In genomic region chr7:151060416-151061234, GRCh38 we compare ENCODE assay signal across 7 cellular contexts. TPM values are rescaled to one million over a fixed set of nuclear protein-coding genes. Genes with fewer than 3 reads are reported as not detected.
DNase-seq lines count a peak whose midpoint lies in the region; ATAC-seq and TF ChIP-seq lines count a peak whose summit lies in the region.

No MANE protein-coding gene starts in this region.

- peak overlapping the region; percentile 56 for H4K91ac ChIP-seq in IMR-90 (ENCODE audit: insufficient read depth, low read depth, low read length)

- H4K20me1 ChIP-seq in DOHH2 (ENCODE audit: control insufficient read depth, insufficient read depth, low read depth, low read length) (peaks cover 7% of the 10 kb centered on the region; the same call in 1 of the 2 replicates), IMR-90 (ENCODE audit: insufficient read depth, low read length) (peaks cover 32% of the 10 kb centered on the region)

- H3K4me3 ChIP-seq in DOHH2 (ENCODE audit: low read length) (peak overlapping the region; percentile 89), IMR-90 (ENCODE audit: insufficient read depth, low read depth, low read length) (peak overlapping the region; percentile 94), gastrocnemius medialis (peak overlapping the region; percentile 71 to 92 (median 86))

- H2AFZ ChIP-seq in IMR-90 (replicated peaks; ENCODE audit: low read length, poor library complexity): peak overlapping the region; percentile 95

- peak overlapping the region; percentile 100 for H2AK9ac ChIP-seq in IMR-90 (replicated peaks; ENCODE audit: low read depth, low read length, poor library complexity)

- H3F3A ChIP-seq in DOHH2 (ENCODE audit: control insufficient read depth, insufficient read depth): peaks cover 7% of the 10 kb centered on the region

- no peak for ATAC-seq in IMR-90 (ENCODE audit: low read depth)
- ATAC-seq in gastrocnemius medialis: no peak
- ATAC-seq in HG02840 (IDR thresholded peaks at IDR 0.05; ENCODE audit: low FRiP score, unreplicated experiment): no peak

- POLR2A ChIA-PET in IMR-90 (lab: Charles Lee; ENCODE audit: unreplicated experiment): interaction anchor here (0.6 kb wide), 1 partner anchor 17 kb away, joined by 5 read pairs; no protein-coding TSS in a partner anchor

- H3K79me1 ChIP-seq in IMR-90 (ENCODE audit: low read depth in 1 of 2, low read length in 2 of 2): peaks cover 28 to 73% of the 10 kb centered on the region in 2 experiments

- H2AK5ac ChIP-seq in IMR-90 (ENCODE audit: low read depth, low read length): peak overlapping the region; percentile 96

- CTCF ChIA-PET in IMR-90 (lab: Yijun Ruan, JAX): no interaction called here

- H3K56ac ChIP-seq in IMR-90 (ENCODE audit: extremely low read depth, insufficient read depth, low read length): peak overlapping the region; percentile 87

- peak overlapping the region; percentile 97 for H3K4me2 ChIP-seq in DOHH2 (ENCODE audit: low read length)
- H3K4me2 ChIP-seq in IMR-90 (ENCODE audit: low read depth, low read length): peak overlapping the region; percentile 99

- peak overlapping the region; percentile 89 for H3K4ac ChIP-seq in IMR-90 (ENCODE audit: low read depth, low read length)

- 0 out of 3 replicates have a peak overlapping the region, but pooled peaks have one; percentile 15 for H2BK15ac ChIP-seq in IMR-90 (ENCODE audit: low read depth, low read length)

- H3K27me3 ChIP-seq in DOHH2 (ENCODE audit: control insufficient read depth, low read length): no peaks in the 10 kb centered on the region
- H3K27me3 ChIP-seq in IMR-90 (ENCODE audit: control insufficient read depth, insufficient read depth, low read length): no peaks in the 10 kb centered on the region
- no peaks in the 10 kb centered on the region for H3K27me3 ChIP-seq in gastrocnemius medialis

- peak overlapping the region; percentile 84 for H3K9ac ChIP-seq in IMR-90 (ENCODE audit: low read depth, low read length)

- peaks cover 12% of the 10 kb centered on the region; the same call in 1 of the 2 replicates for H3K9me1 ChIP-seq in IMR-90 (ENCODE audit: insufficient read depth, low read length)

- H2BK5ac ChIP-seq in IMR-90 (ENCODE audit: low read depth, low read length, poor library complexity, severe bottlenecking): peak overlapping the region; percentile 95

- H3K9me3 ChIP-seq in DOHH2 (ENCODE audit: control insufficient read depth, insufficient read depth, low read length) (no peaks in the 10 kb centered on the region), IMR-90 (ENCODE audit: control insufficient read depth, insufficient read depth, low read length) (no peaks in the 10 kb centered on the region), gastrocnemius medialis (no peaks in the 10 kb centered on the region)

- H2BK20ac ChIP-seq in IMR-90 (ENCODE audit: low read depth, low read length): no peak overlapping the region

- no peak for TF ChIP-seq RAD21 in IMR-90 (IDR thresholded peaks at IDR 0.05; ENCODE audit: low read length)

- peak overlapping the region; percentile 61 for H3K27ac ChIP-seq in DOHH2 (ENCODE audit: low read depth, low read length)
- H3K27ac ChIP-seq in IMR-90 (ENCODE audit: insufficient read depth, low read length): peak overlapping the region; percentile 97
- peak overlapping the region; percentile 93 to 99 (median 98) for H3K27ac ChIP-seq in gastrocnemius medialis

- H3K79me2 ChIP-seq in DOHH2 (ENCODE audit: control insufficient read depth, low read length): peaks cover 30% of the 10 kb centered on the region

- peak overlapping the region; percentile 81 for H3K14ac ChIP-seq in IMR-90 (replicated peaks; ENCODE audit: low read depth, low read length)

- H3K9me2 ChIP-seq in DOHH2 (replicated peaks; ENCODE audit: control insufficient read depth, low read length): no peaks in the 10 kb centered on the region

- intact Hi-C loops in IMR-90 (cut with micrococcal nuclease): loop anchor here (1.0 kb wide), 1 partner anchor 51 kb away; no protein-coding TSS in a partner anchor
- intact Hi-C loops in gastrocnemius medialis (cut with DNase I; ENCODE audit: low total_unique reads): loop anchor here (2.0 kb wide), 1 partner anchor 50 kb away; no protein-coding TSS in a partner anchor

- peak overlapping the region; percentile 48 for H2BK120ac ChIP-seq in IMR-90 (ENCODE audit: low read depth, low read length)

- no TSS peak for BruUV-seq in IMR-90 (replicated peaks; lab: Mats Ljungman, UMichigan)

- dilution Hi-C loops in IMR-90 (cut with HindIII; ENCODE audit: low sequenced_read_pairs, unreplicated experiment): no loop called here

- no peak for DNase-seq in IMR-90
- DNase-seq in activated naive CD4-positive, alpha-beta T cell treated with anti-CD3 and anti-CD28 coated beads, Interleukin-2, amount 50 U/mL, for 16 hours: peak; percentile 21
- peak in 28 of 51 donors; percentile 6 to 73 (median 36) for DNase-seq in hypothalamus (lab: John Stamatoyannopoulos, UW)
- no peak for DNase-seq in gastrocnemius medialis
- DNase-seq in stimulated activated naive CD4-positive, alpha-beta T cell (lab: John Stamatoyannopoulos, UW): no peak

- H3K23ac ChIP-seq in IMR-90 (ENCODE audit: low read depth, low read length): peak overlapping the region; percentile 87

- peak overlapping the region; percentile 26; the same call in 1 of the 2 replicates for H4K5ac ChIP-seq in IMR-90 (ENCODE audit: low read depth, low read length)

- TF ChIP-seq POLR2A in IMR-90 (IDR thresholded peaks at IDR 0.05; ENCODE audit: low read depth, low read length): 0 out of 2 replicates have a peak, but pooled peaks have one; percentile 12
- TF ChIP-seq POLR2A in gastrocnemius medialis (IDR thresholded peaks at IDR 0.05): no peak

- peak; percentile 71 for TF ChIP-seq CTCF in DOHH2 (IDR thresholded peaks at IDR 0.05; ENCODE audit: low read depth, low read length, poor library complexity, severe bottlenecking)
- TF ChIP-seq CTCF in IMR-90 (conservative IDR thresholded peaks at IDR 0.05; ENCODE audit: low read depth, low read length): peak; percentile 17; the same call in 1 of the 2 replicates
- no peak for TF ChIP-seq CTCF in gastrocnemius medialis (IDR thresholded peaks at IDR 0.05 in 4 of 5, conservative IDR thresholded peaks at IDR 0.05 in 1 of 5)

- peaks cover 31% of the 10 kb centered on the region for H3K4me1 ChIP-seq in DOHH2 (ENCODE audit: control insufficient read depth, low read length)
- H3K4me1 ChIP-seq in IMR-90 (ENCODE audit: control insufficient read depth, insufficient read depth, low read length): peaks cover 43% of the 10 kb centered on the region
- peaks cover 22 to 44% of the 10 kb centered on the region in 2 donors for H3K4me1 ChIP-seq in gastrocnemius medialis

- peak overlapping the region; percentile 35 to 56; a peak in 3 of 4 replicates for H4K8ac ChIP-seq in IMR-90 (ENCODE audit: low read depth in 2 of 2, low read length in 2 of 2)

- 12% methylated on average over 7 of the region's 21 CpGs; no CpG with 5 or more reads in 1 of the 2 experiments for WGBS in IMR-90 (ENCODE audit: extremely low coverage in 2 of 2, insufficient read length in 1 of 2), 2 experiments

- peaks cover 35% of the 10 kb centered on the region for H3K36me3 ChIP-seq in DOHH2 (ENCODE audit: control insufficient read depth, low read length)
- H3K36me3 ChIP-seq in IMR-90 (ENCODE audit: control insufficient read depth, insufficient read depth, low read length): peaks cover 14% of the 10 kb centered on the region
- peaks cover 0 to 17% of the 10 kb centered on the region in 2 donors for H3K36me3 ChIP-seq in gastrocnemius medialis

- H3K18ac ChIP-seq in IMR-90 (ENCODE audit: low read depth, low read length): peak overlapping the region; percentile 22; the same call in 1 of the 2 replicates

- in situ Hi-C loops in IMR-90 (cut with MboI; ENCODE audit: low sequenced_read_pairs) (no loop called here), gastrocnemius medialis (cut with MboI; ENCODE audit: low sequenced_read_pairs in 4 of 4) (no loop called here)

TF ChIP-seq in IMR-90, 13 proteins besides CTCF, POLR2A, EP300 and RAD21:
- peak; percentile 14; the same call in 1 of the 2 replicates for TF ChIP-seq MAZ (IDR thresholded peaks at IDR 0.05; ENCODE audit: borderline replicate concordance, low read depth, low read length)
- no peak for TF ChIP-seq USF2 (IDR thresholded peaks at IDR 0.05; ENCODE audit: low read depth, low read length)

RNA-seq across cellular contexts. Expression of gene SLC4A2, which starts 1.2 kb away (rescaled TPM):
- total RNA-seq in IMR-90 (2012; rRNA removed) (25.3 and 29.6 TPM in 2 replicates), gastrocnemius medialis (10 to 100 TPM; 27.5 to 39.6 (median 33.0) TPM)
- polyA plus RNA-seq in IMR-90 (2012; rRNA removed): 91.0 and 112 TPM in 2 replicates
- polyA plus RNA-seq in IMR-90 (2012; cell fraction: cytosol; rRNA removed): 70.2 and 89.3 TPM in 2 replicates
- polyA plus RNA-seq in IMR-90 (2012; cell fraction: nucleus; rRNA removed; ENCODE audit: low replicate concordance): 205 and 510 TPM in 2 replicates

RNA-seq across cellular contexts. Expression of gene CDK5, which starts 2.9 kb away (rescaled TPM):
- total RNA-seq in IMR-90 (2012; rRNA removed) (22.4 and 24.7 TPM in 2 replicates), gastrocnemius medialis (10 to 100 TPM in 1 of 4 donors, 1 to 10 TPM in 3; 3.7 to 10.7 (median 5.9) TPM)
- polyA plus RNA-seq in IMR-90 (2012; rRNA removed): 34.8 and 45.6 TPM in 2 replicates
- 29.1 and 41.6 TPM in 2 replicates for polyA plus RNA-seq in IMR-90 (2012; cell fraction: cytosol; rRNA removed)
- polyA plus RNA-seq in IMR-90 (2012; cell fraction: nucleus; rRNA removed; ENCODE audit: low replicate concordance): 16.0 and 19.1 TPM in 2 replicates

RNA-seq across cellular contexts. Expression of gene ASIC3, which starts 12.3 kb away (rescaled TPM):
- not detected in 2 replicates for total RNA-seq in IMR-90 (2012; rRNA removed)
- polyA plus RNA-seq in IMR-90 (2012; rRNA removed): 0.70 and 0.74 TPM in 2 replicates
- polyA plus RNA-seq in IMR-90 (2012; cell fraction: cytosol; rRNA removed): 0.21 and 0.38 TPM in 2 replicates
- 4.8 and 9.1 TPM in 2 replicates for polyA plus RNA-seq in IMR-90 (2012; cell fraction: nucleus; rRNA removed; ENCODE audit: low replicate concordance)
- 10 to 100 TPM in 1 of 4 donors, 1 to 10 TPM in 2, under 1 TPM in 1; 0.72 to 11.0 (median 2.5) TPM for total RNA-seq in gastrocnemius medialis

RNA-seq across cellular contexts. Expression of gene FASTK, which starts 20.0 kb away (rescaled TPM):
- total RNA-seq in IMR-90 (2012; rRNA removed) (41.9 and 53.8 TPM in 2 replicates), gastrocnemius medialis (100 to 1,000 TPM; 108 to 181 (median 141) TPM)
- polyA plus RNA-seq in IMR-90 (2012; rRNA removed): 115 and 127 TPM in 2 replicates
- polyA plus RNA-seq in IMR-90 (2012; cell fraction: cytosol; rRNA removed): 99.0 and 130 TPM in 2 replicates
- polyA plus RNA-seq in IMR-90 (2012; cell fraction: nucleus; rRNA removed; ENCODE audit: low replicate concordance): 430 and 1,164 TPM in 2 replicates

RNA-seq across cellular contexts. Expression of gene TMUB1, which starts 22.7 kb away (rescaled TPM):
- total RNA-seq in IMR-90 (2012; rRNA removed): 6.8 and 7.8 TPM in 2 replicates
- 29.8 and 38.3 TPM in 2 replicates for polyA plus RNA-seq in IMR-90 (2012; rRNA removed)
- polyA plus RNA-seq in IMR-90 (2012; cell fraction: cytosol; rRNA removed): 24.3 and 48.1 TPM in 2 replicates
- polyA plus RNA-seq in IMR-90 (2012; cell fraction: nucleus; rRNA removed; ENCODE audit: low replicate concordance): 34.7 and 60.3 TPM in 2 replicates
- total RNA-seq in gastrocnemius medialis: 100 to 1,000 TPM in 2 of 4 donors, 10 to 100 TPM in 2; 55.5 to 137 (median 97.4) TPM

Comparison
In these comparisons a context has a peak if more than half of its experiments do, and no peak if none do; other contexts are left out.
1. CTCF ChIP-seq: peak in DOHH2 (single experiment) and IMR-90 (single experiment); none in gastrocnemius medialis (0 of 5).
2. DNase-seq: peak in activated naive CD4-positive, alpha-beta T cell treated with anti-CD3 and anti-CD28 coated beads, Interleukin-2, amount 50 U/mL, for 16 hours (single experiment) and hypothalamus (28 of 51); none in IMR-90 (single experiment), gastrocnemius medialis (0 of 2) and stimulated activated naive CD4-positive, alpha-beta T cell (0 of 6).
3. Peak in every context shown above with its lines, with median percentiles within 50 percentile points of each other: H3K27ac ChIP-seq and H3K4me3 ChIP-seq.